8 cellular contexts compared by ENCODE assay signal in the genomic region with DNA sequence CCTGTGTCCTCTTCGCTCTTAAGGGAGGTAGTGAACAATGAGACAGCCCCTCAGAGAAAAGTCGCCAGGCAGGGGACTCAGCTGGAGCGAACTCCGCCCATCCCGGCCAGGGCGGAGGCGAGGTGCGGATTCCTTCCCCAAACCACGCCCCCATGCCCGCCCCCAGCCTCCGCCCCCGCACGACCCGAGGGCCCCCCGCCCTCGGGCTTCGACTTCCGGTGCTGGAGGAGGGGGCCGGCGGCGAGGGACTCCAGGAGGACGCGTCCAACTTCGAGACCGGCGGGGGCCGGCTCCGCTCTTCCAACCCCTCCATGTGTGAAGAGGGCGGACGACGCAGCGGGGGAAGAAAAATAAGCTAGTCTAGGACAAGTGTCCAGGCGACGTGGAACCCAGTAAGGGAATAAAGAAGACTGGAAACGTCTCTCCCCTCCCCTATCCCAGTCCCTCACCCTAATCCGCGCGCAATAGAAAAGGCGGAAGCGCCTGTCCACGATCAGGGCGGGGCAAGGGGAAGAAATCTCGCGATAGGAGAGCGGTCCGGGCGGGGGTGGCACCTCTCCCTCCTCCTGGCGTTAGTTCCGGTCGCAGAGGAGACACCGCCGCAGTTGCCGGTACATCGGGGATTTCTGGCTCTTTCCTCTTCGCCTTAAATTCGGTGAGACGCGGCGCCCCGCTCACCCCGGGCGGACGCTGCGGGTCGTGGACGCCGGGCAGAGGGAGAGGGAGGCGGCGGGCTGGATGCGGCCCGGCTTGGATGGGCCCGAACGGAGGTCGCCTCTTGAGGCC. TPM values are rescaled to one million over a fixed set of nuclear protein-coding genes. Genes with fewer than 3 reads are reported as not detected.
DNase-seq lines count a peak whose midpoint lies in the region; ATAC-seq and TF ChIP-seq lines count a peak whose summit lies in the region.

Gene BZW1 (plus strand): TSS at position 575 of the 786 bp plus-strand sequence. CDS start 1,308 bp downstream, outside the sequence.

- peaks cover 0 to 4% (median 0%) of the 10 kb centered on the region in 7 donors for H3K9me3 Mint-ChIP-seq in CD14-positive monocyte

- ATAC-seq in GM19397 (IDR thresholded peaks at IDR 0.05; ENCODE audit: unreplicated experiment) (peak; percentile 72), HG03571 (IDR thresholded peaks at IDR 0.05; ENCODE audit: unreplicated experiment) (peak; percentile 79)

- H3K36me3 ChIP-seq in liver (ENCODE audit: control insufficient read depth in 4 of 4, insufficient read depth in 3 of 4, low read depth in 1 of 4, low read length in 3 of 4), result peaks cover 2 to 28% (median 24%) of the 10 kb centered on the region in 4 donors

- H3K9me3 ChIP-seq in liver (ENCODE audit: control insufficient read depth in 4 of 4, low read length in 3 of 4), result no peaks in the 10 kb centered on the region

- peak; percentile 9 to 31 for TF ChIP-seq RAD21 in liver (IDR thresholded peaks at IDR 0.05)

- H3K27me3 Mint-ChIP-seq in CD14-positive monocyte (ENCODE audit: low read depth in 3 of 3), result no peaks in the 10 kb centered on the region

- peak within 1 kb of the TSS; percentile 97 to 100 (median 99) for H3K27ac Mint-ChIP-seq in CD14-positive monocyte

- intact Hi-C loops in CD14-positive monocyte (cut with micrococcal nuclease), result loop anchor here (2.0 to 10.0 kb wide), 5 partner anchors 51 to 641 kb away; partner anchors contain the start of genes CLK1 (in 2 of the 2), SGO2 (in 1 of the 2), STRADB (in 1 of the 2) and TRAK2 (in 1 of the 2)

- H3K27ac ChIP-seq in liver (ENCODE audit: low read depth in 1 of 2, low read length in 2 of 2), result peak within 1 kb of the TSS; percentile 97

- H3K4me3 ChIP-seq in liver (ENCODE audit: low read depth in 1 of 3, low read length in 3 of 3), result peak within 1 kb of the TSS; percentile 84 to 98 (median 89)

- peaks cover 26 to 34% of the 10 kb centered on the region in 2 donors for H3K36me3 Mint-ChIP-seq in CD14-positive monocyte

- H3K4me1 Mint-ChIP-seq in CD14-positive monocyte, result peaks cover 37% of the 10 kb centered on the region

- under 1% methylated on average over 74 of the region's 74 CpGs for WGBS in liver

- H3K9ac ChIP-seq in liver (ENCODE audit: low read depth in 1 of 2, low read length in 2 of 2), result peak within 1 kb of the TSS; percentile 63 to 93

- TF ChIP-seq CTCF in CD14-positive monocyte (IDR thresholded peaks at IDR 0.05) (no peak), liver (IDR thresholded peaks at IDR 0.05; ENCODE audit: low read depth, low read length, missing input control) (no peak)

- peak; percentile 98 for DNase-seq in CD14-positive monocyte (ENCODE audit: low spot score)
- peak; percentile 99 for DNase-seq in NCI-H82 (lab: John Stamatoyannopoulos, UW)
- peak; percentile 97 for DNase-seq in activated CD4-positive, alpha-beta T cell treated with anti-CD3 and anti-CD28 coated beads, Interleukin-2, amount 50 U/mL, for 48 hours
- DNase-seq in dermis microvascular lymphatic vessel endothelial cell (ENCODE audit: low read depth in 2 of 2), result peak; percentile 94 to 97
- DNase-seq in stimulated activated CD4-positive, alpha-beta T cell treated with anti-CD3 and anti-CD28 coated beads, Interleukin-4, amount 100 ng/mL, for 24 hours, result peak; percentile 97

- H3K4me3 Mint-ChIP-seq in CD14-positive monocyte, result peak within 1 kb of the TSS; percentile 97 to 99

- no peaks in the 10 kb centered on the region for H3K27me3 ChIP-seq in liver (ENCODE audit: control insufficient read depth in 4 of 4, insufficient read depth in 4 of 4, low read length in 3 of 4)

- H3K4me1 ChIP-seq in liver (ENCODE audit: control insufficient read depth in 4 of 4, insufficient read depth in 4 of 4, low read length in 3 of 4), result peaks cover 0 to 37% (median 21%) of the 10 kb centered on the region in 4 donors

TF ChIP-seq in liver, 16 proteins besides CTCF, POLR2A, EP300 and RAD21:
- TF ChIP-seq GABPA (IDR thresholded peaks at IDR 0.05 in 1 of 2, conservative IDR thresholded peaks at IDR 0.05 in 1 of 2) (peak; percentile 54 to 88), YY1 (IDR thresholded peaks at IDR 0.05) (peak; percentile 73), EGR1 (IDR thresholded peaks at IDR 0.05; ENCODE audit: low read depth in 2 of 2) (peak; percentile 95 to 96), HNF4A (conservative IDR thresholded peaks at IDR 0.05) (no peak), SP1 (IDR thresholded peaks at IDR 0.05) (peak; percentile 68), FOXA1 (IDR thresholded peaks at IDR 0.05) (no peak), NR2F2 (IDR thresholded peaks at IDR 0.05) (no peak), HNF4G (IDR thresholded peaks at IDR 0.05) (no peak), FOXA2 (IDR thresholded peaks at IDR 0.05) (no peak), JUND (IDR thresholded peaks at IDR 0.05) (peak in 1 of 2 donors; percentile 27), TAF1 (conservative IDR thresholded peaks at IDR 0.05) (no peak), RXRA (IDR thresholded peaks at IDR 0.05) (peak; percentile 22 to 35), ZBTB33 (IDR thresholded peaks at IDR 0.05) (peak; percentile 99), ATF3 (IDR thresholded peaks at IDR 0.05) (no peak)
- TF ChIP-seq, protein P1, sequence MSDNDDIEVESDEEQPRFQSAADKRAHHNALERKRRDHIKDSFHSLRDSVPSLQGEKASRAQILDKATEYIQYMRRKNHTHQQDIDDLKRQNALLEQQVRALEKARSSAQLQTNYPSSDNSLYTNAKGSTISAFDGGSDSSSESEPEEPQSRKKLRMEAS (IDR thresholded peaks at IDR 0.05), result peak; percentile 59
- TF ChIP-seq, protein P2, sequence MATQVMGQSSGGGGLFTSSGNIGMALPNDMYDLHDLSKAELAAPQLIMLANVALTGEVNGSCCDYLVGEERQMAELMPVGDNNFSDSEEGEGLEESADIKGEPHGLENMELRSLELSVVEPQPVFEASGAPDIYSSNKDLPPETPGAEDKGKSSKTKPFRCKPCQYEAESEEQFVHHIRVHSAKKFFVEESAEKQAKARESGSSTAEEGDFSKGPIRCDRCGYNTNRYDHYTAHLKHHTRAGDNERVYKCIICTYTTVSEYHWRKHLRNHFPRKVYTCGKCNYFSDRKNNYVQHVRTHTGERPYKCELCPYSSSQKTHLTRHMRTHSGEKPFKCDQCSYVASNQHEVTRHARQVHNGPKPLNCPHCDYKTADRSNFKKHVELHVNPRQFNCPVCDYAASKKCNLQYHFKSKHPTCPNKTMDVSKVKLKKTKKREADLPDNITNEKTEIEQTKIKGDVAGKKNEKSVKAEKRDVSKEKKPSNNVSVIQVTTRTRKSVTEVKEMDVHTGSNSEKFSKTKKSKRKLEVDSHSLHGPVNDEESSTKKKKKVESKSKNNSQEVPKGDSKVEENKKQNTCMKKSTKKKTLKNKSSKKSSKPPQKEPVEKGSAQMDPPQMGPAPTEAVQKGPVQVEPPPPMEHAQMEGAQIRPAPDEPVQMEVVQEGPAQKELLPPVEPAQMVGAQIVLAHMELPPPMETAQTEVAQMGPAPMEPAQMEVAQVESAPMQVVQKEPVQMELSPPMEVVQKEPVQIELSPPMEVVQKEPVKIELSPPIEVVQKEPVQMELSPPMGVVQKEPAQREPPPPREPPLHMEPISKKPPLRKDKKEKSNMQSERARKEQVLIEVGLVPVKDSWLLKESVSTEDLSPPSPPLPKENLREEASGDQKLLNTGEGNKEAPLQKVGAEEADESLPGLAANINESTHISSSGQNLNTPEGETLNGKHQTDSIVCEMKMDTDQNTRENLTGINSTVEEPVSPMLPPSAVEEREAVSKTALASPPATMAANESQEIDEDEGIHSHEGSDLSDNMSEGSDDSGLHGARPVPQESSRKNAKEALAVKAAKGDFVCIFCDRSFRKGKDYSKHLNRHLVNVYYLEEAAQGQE (IDR thresholded peaks at IDR 0.05), result peak; percentile 33

RNA-seq across cellular contexts. Expression of gene BZW1, which starts in this region (rescaled TPM):
- polyA plus RNA-seq in CD14-positive monocyte (100 to 1,000 TPM; 202 to 221 TPM), liver (100 to 1,000 TPM in 1 of 2 donors, 10 to 100 TPM in 1; 63.0 to 154 TPM)
- total RNA-seq in dermis microvascular lymphatic vessel endothelial cell (413 and 560 TPM in 2 replicates), liver (100 to 1,000 TPM; 169 to 189 TPM)

Comparison
In these comparisons a context has a peak if more than half of its experiments do, and no peak if none do; other contexts are left out.
1. Peak in every context shown above with its lines: DNase-seq, ATAC-seq, H3K4me3 ChIP-seq and H3K27ac ChIP-seq.